ENCODE assay signal across 8 cellular contexts in genomic region chr22:20523118-20523983, GRCh38. TPM values are rescaled to one million over a fixed set of nuclear protein-coding genes. Genes with fewer than 3 reads are reported as not detected.
DNase-seq lines count a peak whose midpoint lies in the region; ATAC-seq and TF ChIP-seq lines count a peak whose summit lies in the region.

No MANE protein-coding gene starts in this region.

- H3K4me1 Mint-ChIP-seq in T-cell: peaks cover 67 to 76% (median 75%) of the 10 kb centered on the region in 3 donors

- no peak for TF ChIP-seq CTCF in HFF-Myc (IDR thresholded peaks at IDR 0.05; ENCODE audit: low read depth, low read length, missing control alignments)
- TF ChIP-seq CTCF in spleen (IDR thresholded peaks at IDR 0.05 in 8 of 11, conservative IDR thresholded peaks at IDR 0.05 in 3 of 11): no peak

- H3K9me3 ChIP-seq in skeletal muscle satellite cell (replicated peaks; ENCODE audit: low read length) (no peaks in the 10 kb centered on the region), spleen (no peaks in the 10 kb centered on the region)

- H3K4me2 ChIP-seq in skeletal muscle satellite cell (ENCODE audit: low read length): peak overlapping the region; percentile 21

- peak overlapping the region; percentile 25 to 51 (median 28) for H3K4me3 Mint-ChIP-seq in T-cell

- no peaks in the 10 kb centered on the region for H3K27me3 Mint-ChIP-seq in T-cell

- H3K27ac Mint-ChIP-seq in T-cell: peak overlapping the region; percentile 84 to 89

- H3K9me3 Mint-ChIP-seq in T-cell: no peaks in the 10 kb centered on the region

- peak overlapping the region in 3 of 8 donors; percentile 40 to 62 (median 47) for H3K27ac ChIP-seq in spleen

- H3K4me3 ChIP-seq in HFF-Myc (replicated peaks; ENCODE audit: low read depth, low read length): no peak overlapping the region
- no peak overlapping the region for H3K4me3 ChIP-seq in skeletal muscle satellite cell (ENCODE audit: low read length)
- no peak overlapping the region for H3K4me3 ChIP-seq in spleen

- no peak for TF ChIP-seq POLR2A in spleen (IDR thresholded peaks at IDR 0.05)

- WGBS in spleen, 5 donors: 44 to 53% (median 52%) methylated on average over 7 of the region's 7 CpGs

- peak; percentile 60 for DNase-seq in HFF-Myc (ENCODE audit: extremely low read depth, low read depth)
- DNase-seq in T-cell: peak in 7 of 34 experiments; percentile 13 to 36 (median 21)
- peak; percentile 80 for DNase-seq in fibroblast of gingiva (ENCODE audit: low read depth)
- DNase-seq in NK-92 (lab: John Stamatoyannopoulos, UW; ENCODE audit: unreplicated experiment): no peak
- DNase-seq in spleen: no peak
- no peak for DNase-seq in activated gamma-delta T cell (lab: John Stamatoyannopoulos, UW)

- peaks cover 56% of the 10 kb centered on the region for H3K4me1 ChIP-seq in skeletal muscle satellite cell (ENCODE audit: control insufficient read depth, insufficient read depth, low read length)
- peaks cover 25 to 95% (median 63%) of the 10 kb centered on the region in 6 donors for H3K4me1 ChIP-seq in spleen

- H3K36me3 ChIP-seq in skeletal muscle satellite cell (ENCODE audit: insufficient read depth, low read length) (peaks cover 45% of the 10 kb centered on the region), spleen (peaks cover 0 to 73% (median 30%) of the 10 kb centered on the region in 6 donors)

- intact Hi-C loops in spleen (cut with DNase I; ENCODE audit: low total_unique reads): no loop called here

- H3K27me3 ChIP-seq in skeletal muscle satellite cell (ENCODE audit: control insufficient read depth, insufficient read depth, low read length) (no peaks in the 10 kb centered on the region), spleen (replicated peaks in 1 of 7) (no peaks in the 10 kb centered on the region)

- CTCF ChIA-PET in T-cell (lab: Charles Lee): interaction anchor here in 1 of 2 donors (0.6 to 0.8 kb wide), 3 partner anchors 9 to 25 kb away, joined by 3 to 4 read pairs (median 4); partner anchors contain the start of gene MED15

- ATAC-seq in T-cell (replicated peaks in 1 of 4) (peak; percentile 27 to 48 (median 32)), HG03196 (IDR thresholded peaks at IDR 0.05; ENCODE audit: unreplicated experiment) (no peak)

- peak overlapping the region; percentile 2 for H3K9ac ChIP-seq in skeletal muscle satellite cell (ENCODE audit: low read depth, low read length)

- H3K36me3 Mint-ChIP-seq in T-cell: peaks cover 33% of the 10 kb centered on the region

- POLR2A ChIA-PET in T-cell (lab: Charles Lee): no interaction called here

RNA-seq across cellular contexts. Expression of gene MED15, which starts 15.9 kb away (rescaled TPM):
- total RNA-seq in T-cell (100 to 1,000 TPM; 214 to 317 (median 262) TPM), spleen (100 to 1,000 TPM in 4 of 7 donors, 10 to 100 TPM in 3; 76.4 to 162 (median 118) TPM)
- 43.3 and 49.1 TPM in 2 replicates for total RNA-seq in skeletal muscle satellite cell (2012; rRNA removed)
- 10 to 100 TPM; 32.2 to 80.1 (median 78.3) TPM for polyA plus RNA-seq in spleen

RNA-seq across cellular contexts. Expression of gene KLHL22, which starts 27.8 kb away (rescaled TPM):
- total RNA-seq in T-cell (10 to 100 TPM; 42.0 to 57.8 (median 47.1) TPM), spleen (10 to 100 TPM; 20.9 to 40.6 (median 36.0) TPM)
- total RNA-seq in skeletal muscle satellite cell (2012; rRNA removed): 14.7 and 18.1 TPM in 2 replicates
- 10 to 100 TPM; 14.0 to 20.8 (median 15.4) TPM for polyA plus RNA-seq in spleen

Comparison
In these comparisons a context has a peak if more than half of its experiments do, and no peak if none do; other contexts are left out.
1. DNase-seq: peak in HFF-Myc (single experiment) and fibroblast of gingiva (single experiment); none in NK-92 (single experiment), spleen (single experiment) and activated gamma-delta T cell (single experiment).